Comparison of ENCODE assay signal across 2 cellular contexts in the genomic region with DNA sequence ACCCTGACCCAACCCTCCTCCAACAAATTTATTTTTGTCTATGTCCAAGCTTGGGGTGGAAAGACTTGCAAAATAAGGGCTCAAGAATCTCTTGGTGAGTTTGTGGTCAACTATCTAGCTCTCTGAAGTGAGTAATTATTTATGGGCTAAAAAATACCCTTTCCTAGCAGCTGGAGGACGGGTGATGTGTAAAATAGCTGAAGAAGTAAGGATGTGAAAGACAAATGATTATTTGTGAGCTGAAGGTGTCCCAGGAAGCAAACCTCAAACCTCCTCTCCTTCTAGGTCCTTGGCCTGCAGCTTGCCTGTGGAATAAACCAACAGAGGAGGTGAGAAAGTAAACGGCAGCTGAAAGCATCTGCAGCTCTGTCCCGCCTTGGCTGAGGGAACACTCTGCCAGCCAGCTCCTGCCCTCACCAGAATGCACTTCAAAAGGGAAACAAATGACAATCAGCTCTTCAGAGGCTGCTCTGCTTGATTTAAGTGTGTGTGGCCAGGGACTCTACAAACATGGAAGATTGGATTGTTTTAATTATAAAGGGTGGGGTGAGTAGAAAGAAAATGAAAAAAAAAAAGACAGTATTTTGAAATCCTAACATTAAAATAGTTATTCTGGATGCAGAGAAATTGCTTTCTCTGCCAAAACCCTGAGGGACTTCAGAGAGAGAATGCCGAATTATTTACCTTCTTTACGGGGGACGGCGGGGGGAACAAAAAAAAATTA.
TF ChIP-seq lines count a peak whose summit lies in the region.

No MANE protein-coding gene starts in this region.

TF ChIP-seq in GM23338, 12 proteins besides CTCF, POLR2A, EP300 and RAD21 (continued from another document and continues in another):
- TF ChIP-seq EZH2phosphoT487 (IDR thresholded peaks at IDR 0.05; ENCODE audit: unreplicated experiment) (no peak), JUNB (IDR thresholded peaks at IDR 0.05; ENCODE audit: unreplicated experiment) (no peak), CREB1 (CRISPR knock-in tag; IDR thresholded peaks at IDR 0.05; ENCODE audit: low read depth) (no peak), POLR2AphosphoS5 (IDR thresholded peaks at IDR 0.05; ENCODE audit: low read depth) (no peak), EZH2 (IDR thresholded peaks at IDR 0.05; ENCODE audit: low read depth, unreplicated experiment) (no peak)
- TF ChIP-seq, protein P1, sequence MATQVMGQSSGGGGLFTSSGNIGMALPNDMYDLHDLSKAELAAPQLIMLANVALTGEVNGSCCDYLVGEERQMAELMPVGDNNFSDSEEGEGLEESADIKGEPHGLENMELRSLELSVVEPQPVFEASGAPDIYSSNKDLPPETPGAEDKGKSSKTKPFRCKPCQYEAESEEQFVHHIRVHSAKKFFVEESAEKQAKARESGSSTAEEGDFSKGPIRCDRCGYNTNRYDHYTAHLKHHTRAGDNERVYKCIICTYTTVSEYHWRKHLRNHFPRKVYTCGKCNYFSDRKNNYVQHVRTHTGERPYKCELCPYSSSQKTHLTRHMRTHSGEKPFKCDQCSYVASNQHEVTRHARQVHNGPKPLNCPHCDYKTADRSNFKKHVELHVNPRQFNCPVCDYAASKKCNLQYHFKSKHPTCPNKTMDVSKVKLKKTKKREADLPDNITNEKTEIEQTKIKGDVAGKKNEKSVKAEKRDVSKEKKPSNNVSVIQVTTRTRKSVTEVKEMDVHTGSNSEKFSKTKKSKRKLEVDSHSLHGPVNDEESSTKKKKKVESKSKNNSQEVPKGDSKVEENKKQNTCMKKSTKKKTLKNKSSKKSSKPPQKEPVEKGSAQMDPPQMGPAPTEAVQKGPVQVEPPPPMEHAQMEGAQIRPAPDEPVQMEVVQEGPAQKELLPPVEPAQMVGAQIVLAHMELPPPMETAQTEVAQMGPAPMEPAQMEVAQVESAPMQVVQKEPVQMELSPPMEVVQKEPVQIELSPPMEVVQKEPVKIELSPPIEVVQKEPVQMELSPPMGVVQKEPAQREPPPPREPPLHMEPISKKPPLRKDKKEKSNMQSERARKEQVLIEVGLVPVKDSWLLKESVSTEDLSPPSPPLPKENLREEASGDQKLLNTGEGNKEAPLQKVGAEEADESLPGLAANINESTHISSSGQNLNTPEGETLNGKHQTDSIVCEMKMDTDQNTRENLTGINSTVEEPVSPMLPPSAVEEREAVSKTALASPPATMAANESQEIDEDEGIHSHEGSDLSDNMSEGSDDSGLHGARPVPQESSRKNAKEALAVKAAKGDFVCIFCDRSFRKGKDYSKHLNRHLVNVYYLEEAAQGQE (IDR thresholded peaks at IDR 0.05; ENCODE audit: unreplicated experiment) = no peak
- TF ChIP-seq, protein P2, sequence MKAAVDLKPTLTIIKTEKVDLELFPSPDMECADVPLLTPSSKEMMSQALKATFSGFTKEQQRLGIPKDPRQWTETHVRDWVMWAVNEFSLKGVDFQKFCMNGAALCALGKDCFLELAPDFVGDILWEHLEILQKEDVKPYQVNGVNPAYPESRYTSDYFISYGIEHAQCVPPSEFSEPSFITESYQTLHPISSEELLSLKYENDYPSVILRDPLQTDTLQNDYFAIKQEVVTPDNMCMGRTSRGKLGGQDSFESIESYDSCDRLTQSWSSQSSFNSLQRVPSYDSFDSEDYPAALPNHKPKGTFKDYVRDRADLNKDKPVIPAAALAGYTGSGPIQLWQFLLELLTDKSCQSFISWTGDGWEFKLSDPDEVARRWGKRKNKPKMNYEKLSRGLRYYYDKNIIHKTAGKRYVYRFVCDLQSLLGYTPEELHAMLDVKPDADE (IDR thresholded peaks at IDR 0.05) = no peak
- TF ChIP-seq, protein P3, sequence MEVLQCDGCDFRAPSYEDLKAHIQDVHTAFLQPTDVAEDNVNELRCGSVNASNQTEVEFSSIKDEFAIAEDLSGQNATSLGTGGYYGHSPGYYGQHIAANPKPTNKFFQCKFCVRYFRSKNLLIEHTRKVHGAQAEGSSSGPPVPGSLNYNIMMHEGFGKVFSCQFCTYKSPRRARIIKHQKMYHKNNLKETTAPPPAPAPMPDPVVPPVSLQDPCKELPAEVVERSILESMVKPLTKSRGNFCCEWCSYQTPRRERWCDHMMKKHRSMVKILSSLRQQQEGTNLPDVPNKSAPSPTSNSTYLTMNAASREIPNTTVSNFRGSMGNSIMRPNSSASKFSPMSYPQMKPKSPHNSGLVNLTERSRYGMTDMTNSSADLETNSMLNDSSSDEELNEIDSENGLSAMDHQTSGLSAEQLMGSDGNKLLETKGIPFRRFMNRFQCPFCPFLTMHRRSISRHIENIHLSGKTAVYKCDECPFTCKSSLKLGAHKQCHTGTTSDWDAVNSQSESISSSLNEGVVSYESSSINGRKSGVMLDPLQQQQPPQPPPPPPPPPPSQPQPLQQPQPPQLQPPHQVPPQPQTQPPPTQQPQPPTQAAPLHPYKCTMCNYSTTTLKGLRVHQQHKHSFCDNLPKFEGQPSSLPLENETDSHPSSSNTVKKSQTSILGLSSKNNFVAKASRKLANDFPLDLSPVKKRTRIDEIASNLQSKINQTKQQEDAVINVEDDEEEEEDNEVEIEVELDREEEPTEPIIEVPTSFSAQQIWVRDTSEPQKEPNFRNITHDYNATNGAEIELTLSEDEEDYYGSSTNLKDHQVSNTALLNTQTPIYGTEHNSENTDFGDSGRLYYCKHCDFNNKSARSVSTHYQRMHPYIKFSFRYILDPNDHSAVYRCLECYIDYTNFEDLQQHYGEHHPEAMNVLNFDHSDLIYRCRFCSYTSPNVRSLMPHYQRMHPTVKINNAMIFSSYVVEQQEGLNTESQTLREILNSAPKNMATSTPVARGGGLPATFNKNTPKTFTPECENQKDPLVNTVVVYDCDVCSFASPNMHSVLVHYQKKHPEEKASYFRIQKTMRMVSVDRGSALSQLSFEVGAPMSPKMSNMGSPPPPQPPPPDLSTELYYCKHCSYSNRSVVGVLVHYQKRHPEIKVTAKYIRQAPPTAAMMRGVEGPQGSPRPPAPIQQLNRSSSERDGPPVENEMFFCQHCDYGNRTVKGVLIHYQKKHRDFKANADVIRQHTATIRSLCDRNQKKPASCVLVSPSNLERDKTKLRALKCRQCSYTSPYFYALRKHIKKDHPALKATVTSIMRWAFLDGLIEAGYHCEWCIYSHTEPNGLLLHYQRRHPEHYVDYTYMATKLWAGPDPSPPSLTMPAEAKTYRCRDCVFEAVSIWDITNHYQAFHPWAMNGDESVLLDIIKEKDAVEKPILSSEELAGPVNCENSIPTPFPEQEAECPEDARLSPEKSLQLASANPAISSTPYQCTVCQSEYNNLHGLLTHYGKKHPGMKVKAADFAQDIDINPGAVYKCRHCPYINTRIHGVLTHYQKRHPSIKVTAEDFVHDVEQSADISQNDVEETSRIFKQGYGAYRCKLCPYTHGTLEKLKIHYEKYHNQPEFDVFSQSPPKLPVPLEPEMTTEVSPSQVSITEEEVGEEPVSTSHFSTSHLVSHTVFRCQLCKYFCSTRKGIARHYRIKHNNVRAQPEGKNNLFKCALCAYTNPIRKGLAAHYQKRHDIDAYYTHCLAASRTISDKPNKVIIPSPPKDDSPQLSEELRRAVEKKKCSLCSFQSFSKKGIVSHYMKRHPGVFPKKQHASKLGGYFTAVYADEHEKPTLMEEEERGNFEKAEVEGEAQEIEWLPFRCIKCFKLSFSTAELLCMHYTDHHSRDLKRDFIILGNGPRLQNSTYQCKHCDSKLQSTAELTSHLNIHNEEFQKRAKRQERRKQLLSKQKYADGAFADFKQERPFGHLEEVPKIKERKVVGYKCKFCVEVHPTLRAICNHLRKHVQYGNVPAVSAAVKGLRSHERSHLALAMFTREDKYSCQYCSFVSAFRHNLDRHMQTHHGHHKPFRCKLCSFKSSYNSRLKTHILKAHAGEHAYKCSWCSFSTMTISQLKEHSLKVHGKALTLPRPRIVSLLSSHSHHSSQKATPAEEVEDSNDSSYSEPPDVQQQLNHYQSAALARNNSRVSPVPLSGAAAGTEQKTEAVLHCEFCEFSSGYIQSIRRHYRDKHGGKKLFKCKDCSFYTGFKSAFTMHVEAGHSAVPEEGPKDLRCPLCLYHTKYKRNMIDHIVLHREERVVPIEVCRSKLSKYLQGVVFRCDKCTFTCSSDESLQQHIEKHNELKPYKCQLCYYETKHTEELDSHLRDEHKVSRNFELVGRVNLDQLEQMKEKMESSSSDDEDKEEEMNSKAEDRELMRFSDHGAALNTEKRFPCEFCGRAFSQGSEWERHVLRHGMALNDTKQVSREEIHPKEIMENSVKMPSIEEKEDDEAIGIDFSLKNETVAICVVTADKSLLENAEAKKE (CRISPR knock-in tag; IDR thresholded peaks at IDR 0.05) = no peak

TF ChIP-seq in GM12891, 5 proteins besides CTCF, POLR2A, EP300 and RAD21 (continued from another document):
- TF ChIP-seq PAX5 (IDR thresholded peaks at IDR 0.05; ENCODE audit: insufficient read depth, low read length, severe bottlenecking) = no peak
